ENCODE assay signal across 8 cellular contexts in the genomic region with DNA sequence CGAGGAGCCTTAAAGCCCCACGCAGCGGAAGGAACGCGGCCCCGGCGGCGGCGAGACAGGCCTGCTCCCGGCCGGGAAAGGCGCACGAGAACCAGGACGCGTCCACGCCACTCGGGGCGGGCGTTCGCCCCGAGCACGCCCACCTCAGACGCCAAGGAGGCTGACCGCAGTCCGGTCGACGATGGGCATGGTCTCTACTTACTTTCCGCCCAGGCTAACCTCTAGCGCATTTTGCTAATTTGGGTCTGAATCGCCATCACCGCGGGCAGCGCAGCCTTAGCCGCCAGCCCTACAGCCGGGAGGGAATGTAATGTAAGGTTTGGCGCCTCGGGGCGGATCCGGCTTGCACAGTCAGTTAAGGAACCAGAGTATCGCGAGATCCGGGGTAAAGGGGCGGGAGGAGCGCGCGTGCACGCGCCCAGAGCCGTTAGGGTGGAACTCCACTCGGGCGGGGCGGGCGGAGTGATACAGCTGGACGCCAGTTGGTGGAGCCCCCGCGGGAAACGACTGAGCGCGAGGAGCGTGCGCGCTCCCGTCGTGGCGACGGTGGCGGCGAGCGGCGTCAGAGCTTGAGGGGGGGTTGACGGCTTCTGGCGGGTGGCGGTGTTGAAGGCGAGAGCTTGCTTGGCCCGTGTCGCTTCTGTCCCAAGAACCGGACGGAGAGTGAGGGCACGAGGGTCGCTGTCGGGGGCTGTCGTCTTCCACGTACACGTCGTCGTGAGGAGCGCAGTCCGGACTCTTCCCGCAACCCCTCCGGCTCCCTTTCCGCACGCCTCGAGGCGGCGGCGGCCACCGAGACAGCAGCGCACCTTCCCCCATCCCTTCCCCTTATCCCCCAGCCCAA. TPM values are rescaled to one million over a fixed set of nuclear protein-coding genes. Genes with fewer than 3 reads are reported as not detected.
DNase-seq lines count a peak whose midpoint lies in the region; ATAC-seq and TF ChIP-seq lines count a peak whose summit lies in the region.

A gene with protein sequence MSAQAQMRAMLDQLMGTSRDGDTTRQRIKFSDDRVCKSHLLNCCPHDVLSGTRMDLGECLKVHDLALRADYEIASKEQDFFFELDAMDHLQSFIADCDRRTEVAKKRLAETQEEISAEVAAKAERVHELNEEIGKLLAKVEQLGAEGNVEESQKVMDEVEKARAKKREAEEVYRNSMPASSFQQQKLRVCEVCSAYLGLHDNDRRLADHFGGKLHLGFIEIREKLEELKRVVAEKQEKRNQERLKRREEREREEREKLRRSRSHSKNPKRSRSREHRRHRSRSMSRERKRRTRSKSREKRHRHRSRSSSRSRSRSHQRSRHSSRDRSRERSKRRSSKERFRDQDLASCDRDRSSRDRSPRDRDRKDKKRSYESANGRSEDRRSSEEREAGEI (plus strand): TSS at position 529 of the 844 bp plus-strand sequence. CDS start 368 bp downstream, outside the sequence.

- peaks cover 0 to 4% of the 10 kb centered on the region in 2 donors for H3K36me3 Mint-ChIP-seq in naive B cell
- H3K36me3 Mint-ChIP-seq in stimulated activated memory B cell treated with anti-CD40 and anti-IgM and Interleukin-4, amounts not matched to agents 10 μg/mL and 1 μg/mL and 100 μg/mL, for 72 hours, result peaks cover 15% of the 10 kb centered on the region

- 0% methylated on average over 25 to 35 of the region's 98 CpGs for WGBS in esophagus squamous epithelium, 2 donors

- peak; percentile 71 for ATAC-seq in DND-41 (ENCODE audit: insufficient read depth, low read depth)
- peak; percentile 76 for ATAC-seq in GM21825 (IDR thresholded peaks at IDR 0.05; ENCODE audit: unreplicated experiment)
- ATAC-seq in naive B cell (ENCODE audit: low read depth in 2 of 2), result peak; percentile 72 to 75
- peak; percentile 93 for ATAC-seq in stimulated activated memory B cell treated with anti-CD40 and anti-IgM and Interleukin-4, amounts not matched to agents 10 μg/mL and 1 μg/mL and 100 μg/mL, for 72 hours

- H3K9me3 ChIP-seq in DND-41 (ENCODE audit: insufficient read depth, low read length, severe bottlenecking) (no peaks in the 10 kb centered on the region), Karpas-422 (ENCODE audit: low read length) (no peaks in the 10 kb centered on the region), esophagus squamous epithelium (no peaks in the 10 kb centered on the region)

- H3K4me3 ChIP-seq in DND-41 (ENCODE audit: low read depth in 1 of 2, low read length in 2 of 2) (peak within 1 kb of the TSS; percentile 68 to 86), Karpas-422 (ENCODE audit: low read length) (peak within 1 kb of the TSS; percentile 87), esophagus squamous epithelium (peak within 1 kb of the TSS; percentile 80 to 100 (median 92))

- H3K9me3 Mint-ChIP-seq in naive B cell, result no peaks in the 10 kb centered on the region
- H3K9me3 Mint-ChIP-seq in stimulated activated memory B cell treated with anti-CD40 and anti-IgM and Interleukin-4, amounts not matched to agents 10 μg/mL and 1 μg/mL and 100 μg/mL, for 72 hours, result no peaks in the 10 kb centered on the region

- H2AFZ ChIP-seq in DND-41 (ENCODE audit: low read depth, low read length), result peak within 1 kb of the TSS; percentile 76
- 0 out of 2 replicates have a peak within 1 kb of the TSS, but pooled peaks have one; percentile 54 for H2AFZ ChIP-seq in Karpas-422 (ENCODE audit: low read length)

- H3K4me3 Mint-ChIP-seq in naive B cell, result peak within 1 kb of the TSS; percentile 94 to 100 (median 99)
- peak within 1 kb of the TSS; percentile 93 for H3K4me3 Mint-ChIP-seq in stimulated activated memory B cell treated with anti-CD40 and anti-IgM and Interleukin-4, amounts not matched to agents 10 μg/mL and 1 μg/mL and 100 μg/mL, for 72 hours

- no peaks in the 10 kb centered on the region for H3K27me3 ChIP-seq in DND-41 (ENCODE audit: insufficient read depth, low read length, poor library complexity)
- no peaks in the 10 kb centered on the region for H3K27me3 ChIP-seq in Karpas-422 (ENCODE audit: low read length)
- no peaks in the 10 kb centered on the region for H3K27me3 ChIP-seq in esophagus squamous epithelium

- DNase-seq in DND-41 (peak; percentile 100), Karpas-422 (peak; percentile 99), RKO (ENCODE audit: low spot score) (peak; percentile 100), activated T-helper 1 cell treated with Interleukin-2 at 50 U/mL for 16 hours (ENCODE audit: low read depth) (peak; percentile 99), esophagus squamous epithelium (lab: John Stamatoyannopoulos, UW) (peak; percentile 98), naive B cell (peak; percentile 99)

- peak within 1 kb of the TSS; percentile 89 for H3K9ac ChIP-seq in DND-41 (ENCODE audit: low read depth, low read length)
- H3K9ac ChIP-seq in Karpas-422 (ENCODE audit: low read length), result peak within 1 kb of the TSS; percentile 100

- H3K4me2 ChIP-seq in DND-41 (ENCODE audit: insufficient read depth, low read length) (peak within 1 kb of the TSS; percentile 84), Karpas-422 (ENCODE audit: low read depth, low read length, poor library complexity, severe bottlenecking) (peak within 1 kb of the TSS; percentile 92)

- H3K27me3 Mint-ChIP-seq in naive B cell, result no peaks in the 10 kb centered on the region
- no peaks in the 10 kb centered on the region for H3K27me3 Mint-ChIP-seq in stimulated activated memory B cell treated with anti-CD40 and anti-IgM and Interleukin-4, amounts not matched to agents 10 μg/mL and 1 μg/mL and 100 μg/mL, for 72 hours

- H3K27ac ChIP-seq in DND-41 (ENCODE audit: low read length) (peak within 1 kb of the TSS; percentile 98), Karpas-422 (ENCODE audit: low read length) (peak within 1 kb of the TSS; percentile 90), esophagus squamous epithelium (peak within 1 kb of the TSS; percentile 97 to 100 (median 100))

- H3K27ac Mint-ChIP-seq in naive B cell, result peak within 1 kb of the TSS; percentile 98 to 99 (median 99)
- H3K27ac Mint-ChIP-seq in stimulated activated memory B cell treated with anti-CD40 and anti-IgM and Interleukin-4, amounts not matched to agents 10 μg/mL and 1 μg/mL and 100 μg/mL, for 72 hours, result peak within 1 kb of the TSS; percentile 95

- H3K4me1 ChIP-seq in DND-41 (ENCODE audit: insufficient read depth, low read length) (peaks cover 38% of the 10 kb centered on the region), Karpas-422 (ENCODE audit: low read length) (peaks cover 34% of the 10 kb centered on the region), esophagus squamous epithelium (peaks cover 22 to 52% (median 28%) of the 10 kb centered on the region in 3 donors)

- H3K9me2 ChIP-seq in Karpas-422 (replicated peaks; ENCODE audit: insufficient read depth, low read length), result no peaks in the 10 kb centered on the region

- H3K79me2 ChIP-seq in DND-41 (ENCODE audit: insufficient read depth, low read length), result peaks cover 65% of the 10 kb centered on the region
- peaks cover 65% of the 10 kb centered on the region for H3K79me2 ChIP-seq in Karpas-422 (ENCODE audit: low read length)

- intact Hi-C loops in esophagus squamous epithelium (cut with DNase I), result no loop called here

- H3K36me3 ChIP-seq in DND-41 (ENCODE audit: insufficient read depth, low read length), result peaks cover 21% of the 10 kb centered on the region
- H3K36me3 ChIP-seq in Karpas-422 (ENCODE audit: insufficient read depth, low read length), result peaks cover 14% of the 10 kb centered on the region; the same call in 1 of the 2 replicates
- H3K36me3 ChIP-seq in esophagus squamous epithelium, result peaks cover 0 to 15% (median 0%) of the 10 kb centered on the region in 3 donors

- H4K20me1 ChIP-seq in DND-41 (ENCODE audit: insufficient read depth, low read length), result peaks cover 38% of the 10 kb centered on the region
- H4K20me1 ChIP-seq in Karpas-422 (ENCODE audit: insufficient read depth, low read depth, low read length), result peaks cover 15% of the 10 kb centered on the region

- TF ChIP-seq POLR2A in esophagus squamous epithelium (IDR thresholded peaks at IDR 0.05), result peak in 3 of 4 donors; percentile 38 to 94 (median 87)

- peaks cover 21 to 56% (median 33%) of the 10 kb centered on the region in 3 donors for H3K4me1 Mint-ChIP-seq in naive B cell
- H3K4me1 Mint-ChIP-seq in stimulated activated memory B cell treated with anti-CD40 and anti-IgM and Interleukin-4, amounts not matched to agents 10 μg/mL and 1 μg/mL and 100 μg/mL, for 72 hours, result peaks cover 36% of the 10 kb centered on the region

- TF ChIP-seq CTCF in DND-41 (IDR thresholded peaks at IDR 0.05; ENCODE audit: borderline replicate concordance, extremely low read depth, low read length, poor library complexity, severe bottlenecking) (no peak), esophagus squamous epithelium (IDR thresholded peaks at IDR 0.05) (peak in 2 of 6 experiments; percentile 14 to 31)

RNA-seq across cellular contexts. Expression of the gene that starts here (rescaled TPM):
- total RNA-seq in Karpas-422 (2014; rRNA removed; shearing (Covaris generic); ENCODE audit: low replicate concordance), result 66.2 and 82.0 TPM in 2 replicates
- 10 to 100 TPM; 29.4 to 77.6 (median 50.0) TPM for total RNA-seq in esophagus squamous epithelium
- 10 to 100 TPM; 42.2 to 78.3 (median 54.6) TPM for polyA plus RNA-seq in naive B cell (ENCODE audit: low read depth in 6 of 6)

Comparison
In these comparisons a context has a peak if more than half of its experiments do, and no peak if none do; other contexts are left out.
1. Peak in every context shown above with its lines: DNase-seq, ATAC-seq, H3K4me3 ChIP-seq and H3K27ac ChIP-seq.